ENCODE assay signal across 1 cellular context in genomic region chr7:47649901-47650300, GRCh38.
TF ChIP-seq lines count a peak whose summit lies in the region.

No MANE protein-coding gene starts in this region.

TF ChIP-seq in IMR-90, 13 proteins besides CTCF, POLR2A, EP300 and RAD21:
- TF ChIP-seq USF2 (IDR thresholded peaks at IDR 0.05; ENCODE audit: low read depth, low read length) (no peak), NFE2L2 (IDR thresholded peaks at IDR 0.05; ENCODE audit: low read depth, low read length) (no peak), SMC3 (IDR thresholded peaks at IDR 0.05; ENCODE audit: low read depth, low read length) (no peak), MAFK (IDR thresholded peaks at IDR 0.05; ENCODE audit: low read depth, low read length) (no peak), RCOR1 (IDR thresholded peaks at IDR 0.05; ENCODE audit: insufficient replicate concordance, low read length) (no peak), BHLHE40 (IDR thresholded peaks at IDR 0.05; ENCODE audit: low read depth, low read length) (no peak)
